Comparison of ENCODE assay signal across 1 cellular context in the genomic region with DNA sequence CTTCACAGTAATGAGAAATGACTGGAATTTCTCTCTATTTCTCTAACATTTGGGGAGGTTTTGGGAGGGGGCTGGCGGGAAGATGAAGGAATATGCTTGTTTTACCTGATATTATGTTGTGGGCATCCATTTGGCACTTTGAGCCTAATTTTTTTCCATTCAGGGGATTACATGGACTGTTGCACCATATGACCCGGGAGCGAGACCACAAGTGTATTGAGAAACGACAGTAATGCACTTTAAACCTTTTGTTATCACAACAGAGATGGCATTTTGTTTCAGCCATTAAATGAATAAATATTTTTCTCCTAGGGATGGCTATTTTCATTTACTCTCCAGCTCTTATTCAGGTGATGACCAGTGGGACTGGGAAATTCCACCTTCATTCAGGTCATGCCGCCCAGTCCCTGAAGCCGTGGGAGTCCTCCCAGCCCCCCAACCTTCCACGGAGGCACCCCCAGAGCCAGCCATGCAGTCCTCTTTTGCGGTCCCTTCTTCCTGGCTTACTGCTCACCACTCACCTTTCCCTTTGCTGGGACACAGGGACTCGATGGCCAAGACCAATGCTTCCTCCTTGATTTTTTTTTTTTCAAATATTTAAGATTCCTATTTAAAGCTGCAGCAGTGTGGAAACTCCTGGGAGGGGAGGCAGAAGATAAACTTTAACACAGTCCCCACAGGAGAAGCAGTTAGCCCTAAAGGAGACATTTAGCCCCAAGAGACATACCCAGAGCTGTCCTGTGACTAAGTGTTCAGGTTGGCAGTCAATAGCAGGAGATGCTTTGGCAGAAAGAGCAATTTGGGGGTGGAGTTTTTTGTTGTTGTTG.
A peak's percentile ranks its signal among the peaks of the same experiment; 100 is the strongest.
TF ChIP-seq lines count a peak whose summit lies in the region.

No MANE protein-coding gene starts in this region.

TF ChIP-seq in HepG2, 621 proteins besides CTCF, POLR2A, EP300 and RAD21 (continued from another document and continues in another):
- peak in 1 of 2 experiments; percentile 51; a peak in 1 of 4 replicates for TF ChIP-seq ATF4 (CRISPR knock-in tag; IDR thresholded peaks at IDR 0.05)
- TF ChIP-seq, protein P1, sequence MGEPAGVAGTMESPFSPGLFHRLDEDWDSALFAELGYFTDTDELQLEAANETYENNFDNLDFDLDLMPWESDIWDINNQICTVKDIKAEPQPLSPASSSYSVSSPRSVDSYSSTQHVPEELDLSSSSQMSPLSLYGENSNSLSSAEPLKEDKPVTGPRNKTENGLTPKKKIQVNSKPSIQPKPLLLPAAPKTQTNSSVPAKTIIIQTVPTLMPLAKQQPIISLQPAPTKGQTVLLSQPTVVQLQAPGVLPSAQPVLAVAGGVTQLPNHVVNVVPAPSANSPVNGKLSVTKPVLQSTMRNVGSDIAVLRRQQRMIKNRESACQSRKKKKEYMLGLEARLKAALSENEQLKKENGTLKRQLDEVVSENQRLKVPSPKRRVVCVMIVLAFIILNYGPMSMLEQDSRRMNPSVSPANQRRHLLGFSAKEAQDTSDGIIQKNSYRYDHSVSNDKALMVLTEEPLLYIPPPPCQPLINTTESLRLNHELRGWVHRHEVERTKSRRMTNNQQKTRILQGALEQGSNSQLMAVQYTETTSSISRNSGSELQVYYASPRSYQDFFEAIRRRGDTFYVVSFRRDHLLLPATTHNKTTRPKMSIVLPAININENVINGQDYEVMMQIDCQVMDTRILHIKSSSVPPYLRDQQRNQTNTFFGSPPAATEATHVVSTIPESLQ (CRISPR knock-in tag; conservative IDR thresholded peaks at IDR 0.05) = no peak
- TF ChIP-seq FUBP1 (CRISPR knock-in tag; IDR thresholded peaks at IDR 0.05; ENCODE audit: borderline replicate concordance) = no peak
- TF ChIP-seq ZNF816 (CRISPR knock-in tag; IDR thresholded peaks at IDR 0.05; ENCODE audit: borderline replicate concordance) = no peak
- TF ChIP-seq ZNF230 (CRISPR knock-in tag; IDR thresholded peaks at IDR 0.05) = no peak
- peak; percentile 49; the same call in 1 of the 2 replicates for TF ChIP-seq SOX5 (CRISPR knock-in tag; IDR thresholded peaks at IDR 0.05; ENCODE audit: borderline replicate concordance)
- no peak for TF ChIP-seq ZNF703 (CRISPR knock-in tag; IDR thresholded peaks at IDR 0.05; ENCODE audit: borderline replicate concordance)
- TF ChIP-seq ARID3A (IDR thresholded peaks at IDR 0.05; ENCODE audit: low read depth, low read length) = peak; percentile 78
- 0 out of 2 replicates have a peak, but pooled peaks have one; percentile 35 for TF ChIP-seq ZNF644 (CRISPR knock-in tag; IDR thresholded peaks at IDR 0.05; ENCODE audit: low read depth)
- peak; percentile 70; the same call in 1 of the 2 replicates for TF ChIP-seq PITX1 (CRISPR knock-in tag; IDR thresholded peaks at IDR 0.05)
- TF ChIP-seq TSC22D2 (CRISPR knock-in tag; IDR thresholded peaks at IDR 0.05; ENCODE audit: borderline replicate concordance) = no peak
- TF ChIP-seq SMAD1 (CRISPR knock-in tag; IDR thresholded peaks at IDR 0.05; ENCODE audit: borderline replicate concordance, low read depth) = no peak
- TF ChIP-seq ONECUT2 (CRISPR knock-in tag; IDR thresholded peaks at IDR 0.05) = no peak
- TF ChIP-seq, protein P2, sequence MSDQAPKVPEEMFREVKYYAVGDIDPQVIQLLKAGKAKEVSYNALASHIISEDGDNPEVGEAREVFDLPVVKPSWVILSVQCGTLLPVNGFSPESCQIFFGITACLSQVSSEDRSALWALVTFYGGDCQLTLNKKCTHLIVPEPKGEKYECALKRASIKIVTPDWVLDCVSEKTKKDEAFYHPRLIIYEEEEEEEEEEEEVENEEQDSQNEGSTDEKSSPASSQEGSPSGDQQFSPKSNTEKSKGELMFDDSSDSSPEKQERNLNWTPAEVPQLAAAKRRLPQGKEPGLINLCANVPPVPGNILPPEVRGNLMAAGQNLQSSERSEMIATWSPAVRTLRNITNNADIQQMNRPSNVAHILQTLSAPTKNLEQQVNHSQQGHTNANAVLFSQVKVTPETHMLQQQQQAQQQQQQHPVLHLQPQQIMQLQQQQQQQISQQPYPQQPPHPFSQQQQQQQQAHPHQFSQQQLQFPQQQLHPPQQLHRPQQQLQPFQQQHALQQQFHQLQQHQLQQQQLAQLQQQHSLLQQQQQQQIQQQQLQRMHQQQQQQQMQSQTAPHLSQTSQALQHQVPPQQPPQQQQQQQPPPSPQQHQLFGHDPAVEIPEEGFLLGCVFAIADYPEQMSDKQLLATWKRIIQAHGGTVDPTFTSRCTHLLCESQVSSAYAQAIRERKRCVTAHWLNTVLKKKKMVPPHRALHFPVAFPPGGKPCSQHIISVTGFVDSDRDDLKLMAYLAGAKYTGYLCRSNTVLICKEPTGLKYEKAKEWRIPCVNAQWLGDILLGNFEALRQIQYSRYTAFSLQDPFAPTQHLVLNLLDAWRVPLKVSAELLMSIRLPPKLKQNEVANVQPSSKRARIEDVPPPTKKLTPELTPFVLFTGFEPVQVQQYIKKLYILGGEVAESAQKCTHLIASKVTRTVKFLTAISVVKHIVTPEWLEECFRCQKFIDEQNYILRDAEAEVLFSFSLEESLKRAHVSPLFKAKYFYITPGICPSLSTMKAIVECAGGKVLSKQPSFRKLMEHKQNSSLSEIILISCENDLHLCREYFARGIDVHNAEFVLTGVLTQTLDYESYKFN (CRISPR knock-in tag; conservative IDR thresholded peaks at IDR 0.05) = peak; percentile 34; the same call in 1 of the 2 replicates
- peak; percentile 46; the same call in 1 of the 2 replicates for TF ChIP-seq EHMT2 (IDR thresholded peaks at IDR 0.05; ENCODE audit: borderline replicate concordance, low read depth, low read length)
- no peak for TF ChIP-seq BCLAF1 (IDR thresholded peaks at IDR 0.05)
- no peak for TF ChIP-seq ZNF253 (CRISPR knock-in tag; IDR thresholded peaks at IDR 0.05; ENCODE audit: borderline replicate concordance)
- TF ChIP-seq ZNF850 (CRISPR knock-in tag; conservative IDR thresholded peaks at IDR 0.05) = no peak
- no peak for TF ChIP-seq HNRNPK (IDR thresholded peaks at IDR 0.05; ENCODE audit: low read depth, low read length, poor library complexity, severe bottlenecking)
- TF ChIP-seq ZNF557 (CRISPR knock-in tag; IDR thresholded peaks at IDR 0.05) = no peak
- no peak for TF ChIP-seq CBX2 (IDR thresholded peaks at IDR 0.05; ENCODE audit: low read depth, low read length)
- no peak for TF ChIP-seq CBX2 (CRISPR knock-in tag; IDR thresholded peaks at IDR 0.05; ENCODE audit: low read depth)
- TF ChIP-seq SP4 (CRISPR knock-in tag; IDR thresholded peaks at IDR 0.05) = no peak
- peak; percentile 33; the same call in 1 of the 2 replicates for TF ChIP-seq NR2F6 (IDR thresholded peaks at IDR 0.05)
- TF ChIP-seq NR2F6 (CRISPR knock-in tag; IDR thresholded peaks at IDR 0.05) = peak; percentile 36; the same call in 1 of the 2 replicates
- no peak for TF ChIP-seq SNAI1 (CRISPR knock-in tag; IDR thresholded peaks at IDR 0.05; ENCODE audit: borderline replicate concordance)
- no peak for TF ChIP-seq SMARCC2 (IDR thresholded peaks at IDR 0.05)
- no peak for TF ChIP-seq SOX6 (IDR thresholded peaks at IDR 0.05)
- TF ChIP-seq SOX6 (CRISPR knock-in tag; IDR thresholded peaks at IDR 0.05) = peak; percentile 70
- TF ChIP-seq KLF6 (CRISPR knock-in tag; IDR thresholded peaks at IDR 0.05) = no peak
- TF ChIP-seq, protein P3, sequence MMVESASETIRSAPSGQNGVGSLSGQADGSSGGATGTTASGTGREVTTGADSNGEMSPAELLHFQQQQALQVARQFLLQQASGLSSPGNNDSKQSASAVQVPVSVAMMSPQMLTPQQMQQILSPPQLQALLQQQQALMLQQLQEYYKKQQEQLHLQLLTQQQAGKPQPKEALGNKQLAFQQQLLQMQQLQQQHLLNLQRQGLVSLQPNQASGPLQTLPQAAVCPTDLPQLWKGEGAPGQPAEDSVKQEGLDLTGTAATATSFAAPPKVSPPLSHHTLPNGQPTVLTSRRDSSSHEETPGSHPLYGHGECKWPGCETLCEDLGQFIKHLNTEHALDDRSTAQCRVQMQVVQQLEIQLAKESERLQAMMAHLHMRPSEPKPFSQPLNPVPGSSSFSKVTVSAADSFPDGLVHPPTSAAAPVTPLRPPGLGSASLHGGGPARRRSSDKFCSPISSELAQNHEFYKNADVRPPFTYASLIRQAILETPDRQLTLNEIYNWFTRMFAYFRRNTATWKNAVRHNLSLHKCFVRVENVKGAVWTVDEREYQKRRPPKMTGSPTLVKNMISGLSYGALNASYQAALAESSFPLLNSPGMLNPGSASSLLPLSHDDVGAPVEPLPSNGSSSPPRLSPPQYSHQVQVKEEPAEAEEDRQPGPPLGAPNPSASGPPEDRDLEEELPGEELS (CRISPR knock-in tag; IDR thresholded peaks at IDR 0.05) = no peak
- no peak for TF ChIP-seq SIN3B (IDR thresholded peaks at IDR 0.05; ENCODE audit: low read length)
- no peak for TF ChIP-seq SP5 (CRISPR knock-in tag; IDR thresholded peaks at IDR 0.05; ENCODE audit: borderline replicate concordance, low read depth)
- TF ChIP-seq FOXA1 (IDR thresholded peaks at IDR 0.05) = no peak
- no peak for TF ChIP-seq FOXA1 (CRISPR knock-in tag; IDR thresholded peaks at IDR 0.05)
- no peak for TF ChIP-seq ZC3H4 (CRISPR knock-in tag; IDR thresholded peaks at IDR 0.05; ENCODE audit: borderline replicate concordance)
- peak; percentile 95 for TF ChIP-seq HNF4A (CRISPR knock-in tag; IDR thresholded peaks at IDR 0.05)
- TF ChIP-seq SMARCE1 (IDR thresholded peaks at IDR 0.05; ENCODE audit: borderline replicate concordance) = no peak
- TF ChIP-seq, protein P4, sequence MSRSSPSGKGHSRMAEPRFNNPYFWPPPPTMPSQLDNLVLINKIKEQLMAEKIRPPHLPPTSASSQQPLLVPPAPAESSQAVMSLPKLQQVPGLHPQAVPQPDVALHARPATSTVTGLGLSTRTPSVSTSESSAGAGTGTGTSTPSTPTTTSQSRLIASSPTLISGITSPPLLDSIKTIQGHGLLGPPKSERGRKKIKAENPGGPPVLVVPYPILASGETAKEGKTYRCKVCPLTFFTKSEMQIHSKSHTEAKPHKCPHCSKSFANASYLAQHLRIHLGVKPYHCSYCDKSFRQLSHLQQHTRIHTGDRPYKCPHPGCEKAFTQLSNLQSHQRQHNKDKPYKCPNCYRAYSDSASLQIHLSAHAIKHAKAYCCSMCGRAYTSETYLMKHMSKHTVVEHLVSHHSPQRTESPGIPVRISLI (CRISPR knock-in tag; IDR thresholded peaks at IDR 0.05; ENCODE audit: borderline replicate concordance) = peak; percentile 68; the same call in 1 of the 2 replicates
